Comparison of ENCODE assay signal across 8 cellular contexts in the genomic region with DNA sequence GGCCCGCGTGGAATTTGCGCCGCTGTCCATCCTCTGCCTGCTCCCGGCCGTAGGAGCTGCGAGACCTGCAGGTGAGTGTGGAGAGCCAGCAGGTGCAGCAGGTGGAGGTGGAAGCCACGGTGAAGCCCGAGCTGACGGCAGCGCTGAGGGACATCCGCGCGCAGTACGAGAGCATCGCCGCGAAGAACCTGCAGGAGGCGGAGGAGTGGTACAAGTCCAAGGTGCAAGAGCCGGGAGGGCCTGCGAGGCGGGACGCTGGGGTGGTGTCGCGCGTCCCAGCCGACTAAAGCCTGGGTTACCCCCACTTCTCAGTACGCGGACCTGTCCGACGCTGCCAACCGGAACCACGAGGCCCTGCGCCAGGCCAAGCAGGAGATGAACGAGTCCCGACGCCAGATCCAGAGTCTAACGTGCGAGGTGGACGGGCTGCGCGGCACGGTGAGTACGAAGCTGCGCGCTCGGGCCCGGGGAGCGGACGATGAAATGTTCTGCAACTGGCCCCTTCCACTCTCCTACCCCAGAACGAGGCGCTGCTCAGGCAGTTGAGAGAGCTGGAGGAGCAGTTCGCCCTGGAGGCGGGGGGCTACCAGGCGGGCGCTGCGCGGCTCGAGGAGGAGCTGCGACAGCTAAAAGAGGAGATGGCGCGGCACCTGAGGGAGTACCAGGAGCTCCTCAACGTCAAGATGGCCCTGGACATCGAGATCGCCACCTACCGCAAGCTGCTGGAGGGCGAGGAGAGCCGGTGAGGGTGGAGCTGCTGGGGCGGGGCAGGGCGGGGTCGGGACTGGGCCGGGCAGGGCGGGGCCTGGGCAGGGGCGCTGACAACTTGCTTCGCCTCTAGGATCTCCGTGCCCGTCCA. TPM values are rescaled to one million over a fixed set of nuclear protein-coding genes. Genes with fewer than 3 reads are reported as not detected.
A peak's percentile ranks its signal among the peaks of the same experiment; 100 is the strongest.
DNase-seq lines count a peak whose midpoint lies in the region; ATAC-seq lines count a peak whose summit lies in the region.

No MANE protein-coding gene starts in this region.

- no peaks in the 10 kb centered on the region for H3K36me3 ChIP-seq in HUES6 (ENCODE audit: control insufficient read depth, insufficient read depth, low read length)

- peaks cover 41% of the 10 kb centered on the region for H3K4me1 ChIP-seq in HUES6 (ENCODE audit: control insufficient read depth, insufficient read depth, low read length)

- no peak overlapping the region for H3K27ac ChIP-seq in HUES6 (ENCODE audit: low read depth, low read length)

- H3K27ac Mint-ChIP-seq in naive thymus-derived CD8-positive, alpha-beta T cell, result no peak overlapping the region

- peak overlapping the region; percentile 60 to 78 (median 69) for H3K4me3 Mint-ChIP-seq in naive thymus-derived CD8-positive, alpha-beta T cell

- H3K27me3 Mint-ChIP-seq in naive thymus-derived CD8-positive, alpha-beta T cell, result peaks cover 30 to 81% (median 41%) of the 10 kb centered on the region in 5 donors

- peaks cover 74% of the 10 kb centered on the region for H3K27me3 ChIP-seq in HUES6 (ENCODE audit: control insufficient read depth, insufficient read depth, low read length)

- peaks cover 4 to 23% (median 21%) of the 10 kb centered on the region in 4 donors for H3K4me1 Mint-ChIP-seq in naive thymus-derived CD8-positive, alpha-beta T cell

- POLR2A ChIA-PET in naive thymus-derived CD8-positive, alpha-beta T cell (lab: Charles Lee), result interaction anchor here (0.6 to 1.5 kb wide), 4 partner anchors 29 to 160 kb away, joined by 3 to 5 read pairs (median 3); no protein-coding TSS in a partner anchor

- H3K4me3 ChIP-seq in HUES6 (ENCODE audit: low read depth, low read length), result peak overlapping the region; percentile 60

- no peak overlapping the region for H3K9ac ChIP-seq in HUES6 (ENCODE audit: low read length)

- H3K9me3 ChIP-seq in HUES6 (ENCODE audit: control insufficient read depth, insufficient read depth, low read depth, low read length), result no peaks in the 10 kb centered on the region

- H3K36me3 Mint-ChIP-seq in naive thymus-derived CD8-positive, alpha-beta T cell, result peaks cover 0 to 3% (median 0%) of the 10 kb centered on the region in 3 donors

- no peaks in the 10 kb centered on the region for H3K9me3 Mint-ChIP-seq in naive thymus-derived CD8-positive, alpha-beta T cell

- DNase-seq in COLO829 (ENCODE audit: low spot score) (peak; percentile 53), SW 1271 (lab: John Stamatoyannopoulos, UW) (peak; percentile 45 to 64), cerebellar cortex (ENCODE audit: low spot score) (peak; percentile 65), GDM1 (lab: John Stamatoyannopoulos, UW) (no peak), NCI-H524 treated with DMSO at 0.1 percent for 48 hours (lab: John Stamatoyannopoulos, UW) (no peak)
- DNase-seq in naive thymus-derived CD8-positive, alpha-beta T cell, result peak in 2 of 10 donors; percentile 11 to 41

- peak; percentile 73 to 78 for ATAC-seq in naive thymus-derived CD8-positive, alpha-beta T cell
- no peak for ATAC-seq in HG02678 (IDR thresholded peaks at IDR 0.05; ENCODE audit: unreplicated experiment)

RNA-seq across cellular contexts. Expression of gene PRPH, which starts 2.1 kb away (rescaled TPM):
- not detected for total RNA-seq in naive thymus-derived CD8-positive, alpha-beta T cell
- not detected for polyA plus RNA-seq in naive thymus-derived CD8-positive, alpha-beta T cell

RNA-seq across cellular contexts. Expression of gene TROAP, which starts 26.0 kb away (rescaled TPM):
- 1 to 10 TPM in 1 of 2 experiments, under 1 TPM in 1; 0.62 to 1.7 TPM for total RNA-seq in naive thymus-derived CD8-positive, alpha-beta T cell
- under 1 TPM in 1 of 3 donors, not detected in 2; 0.24 TPM for polyA plus RNA-seq in naive thymus-derived CD8-positive, alpha-beta T cell

RNA-seq across cellular contexts. Expression of gene TUBA1C, which starts 32.2 kb away (rescaled TPM):
- total RNA-seq in naive thymus-derived CD8-positive, alpha-beta T cell, result 10 to 100 TPM; 22.7 to 23.5 TPM
- polyA plus RNA-seq in naive thymus-derived CD8-positive, alpha-beta T cell, result 10 to 100 TPM; 17.5 to 25.4 (median 24.3) TPM

RNA-seq across cellular contexts. Expression of gene C1QL4, which starts 39.9 kb away (rescaled TPM):
- not detected for total RNA-seq in naive thymus-derived CD8-positive, alpha-beta T cell
- not detected for polyA plus RNA-seq in naive thymus-derived CD8-positive, alpha-beta T cell

RNA-seq across cellular contexts. Expression of gene DNAJC22, which starts 49.6 kb away (rescaled TPM):
- total RNA-seq in naive thymus-derived CD8-positive, alpha-beta T cell, result not detected
- not detected for polyA plus RNA-seq in naive thymus-derived CD8-positive, alpha-beta T cell

Comparison
In these comparisons a context has a peak if more than half of its experiments do, and no peak if none do; other contexts are left out.
1. DNase-seq: peak in COLO829 (single experiment), SW 1271 (2 of 2) and cerebellar cortex (single experiment); none in GDM1 (single experiment) and NCI-H524 treated with DMSO at 0.1 percent for 48 hours (single experiment).